ENCODE assay signal across 6 cellular contexts in genomic region chr2:36074008-36074407, GRCh38.
"Had no signal": no experiment of that assay in that cellular context is flagged by ENCODE, and none has a peak within 500 bp of the region (broad histone marks: within the 10 kb centered on the region; RNA-seq: fewer than 3 reads in every experiment).

No MANE protein-coding gene starts in this region.

- H3K9ac ChIP-seq: KMS-11 had no signal

- DNase-seq: IMR-90, Karpas-422, KBM-7, KG1 had no signal

- H3K27ac ChIP-seq: HL-60, KMS-11 had no signal

- H3K4me2 ChIP-seq: KMS-11 had no signal
